In the genomic region with DNA sequence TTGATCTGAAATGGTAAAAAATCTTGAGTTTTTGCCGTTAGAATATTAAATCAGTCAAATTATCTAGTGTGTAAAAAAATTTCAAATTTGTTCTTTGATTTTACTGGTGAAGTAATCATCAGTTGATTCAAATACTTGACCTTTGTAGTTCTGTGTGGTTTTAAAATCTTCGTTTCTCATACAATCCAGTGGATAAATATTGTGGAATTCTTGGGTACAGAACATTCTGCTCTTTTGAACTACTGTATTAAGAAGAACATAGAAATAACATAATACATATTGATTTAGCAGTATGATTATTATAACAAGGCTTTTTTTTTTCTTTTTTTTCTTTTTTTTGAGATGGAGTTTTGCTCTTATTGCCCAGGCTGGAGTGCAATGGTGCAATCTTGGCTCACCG, we compare ENCODE assay signal across 32 cellular contexts.
"Had no signal": no experiment of that assay in that cellular context is flagged by ENCODE, and none has a peak within 500 bp of the region (broad histone marks: within the 10 kb centered on the region; RNA-seq: fewer than 3 reads in every experiment).

No MANE protein-coding gene starts in this region.

- H3K4me3 ChIP-seq: MG63, Peyer's patch, SJSA1 had no signal

- H3K36me3 ChIP-seq: MG63, Peyer's patch, SJSA1 had no signal

- H3K4me1 ChIP-seq: Peyer's patch, SJSA1 had no signal

- H3K27ac ChIP-seq: Peyer's patch, SJSA1 had no signal

- H3K27me3 ChIP-seq: MG63, Peyer's patch, SJSA1 had no signal

- H3K9me3 ChIP-seq: Peyer's patch, SJSA1, SK-N-SH had no signal

- DNase-seq: Kasumi-1, KG1, NCI-H1048, NCI-H1092 treated with DMSO at 0.1 percent for 48 hours, NCI-H1105 treated with DMSO at 0.1 percent for 48 hours, NCI-H1417, NCI-H1436, NCI-H146, NCI-H1694, NCI-H187, NCI-H1930, NCI-H2029 treated with DMSO at 0.1 percent for 48 hours, NCI-H2081 treated with DMSO at 0.1 percent for 48 hours, NCI-H2107, NCI-H2171, NCI-H226, NCI-H446 treated with DMSO at 0.1 percent for 48 hours, NCI-H510A, NCI-H524, NCI-H526, NCI-H69, NCI-H748 treated with DMSO at 0.1 percent for 48 hours, NCI-H82, OCI-M1, Peyer's patch, Right ventricle myocardium superior, RPMI8226, SHP77 treated with DMSO at 0.1 percent for 48 hours, SK-N-SH, SW 1271 had no signal
